Comparison of ENCODE assay signal across 2 cellular contexts in genomic region chr7:831596-832291, GRCh38.
A peak's percentile ranks its signal among the peaks of the same experiment; 100 is the strongest.
TF ChIP-seq lines count a peak whose summit lies in the region.

No MANE protein-coding gene starts in this region.

TF ChIP-seq in HEK293T, 16 proteins besides CTCF, POLR2A, EP300 and RAD21:
- TF ChIP-seq FOXK2 (IDR thresholded peaks at IDR 0.05), result no peak
- TF ChIP-seq, protein P1, sequence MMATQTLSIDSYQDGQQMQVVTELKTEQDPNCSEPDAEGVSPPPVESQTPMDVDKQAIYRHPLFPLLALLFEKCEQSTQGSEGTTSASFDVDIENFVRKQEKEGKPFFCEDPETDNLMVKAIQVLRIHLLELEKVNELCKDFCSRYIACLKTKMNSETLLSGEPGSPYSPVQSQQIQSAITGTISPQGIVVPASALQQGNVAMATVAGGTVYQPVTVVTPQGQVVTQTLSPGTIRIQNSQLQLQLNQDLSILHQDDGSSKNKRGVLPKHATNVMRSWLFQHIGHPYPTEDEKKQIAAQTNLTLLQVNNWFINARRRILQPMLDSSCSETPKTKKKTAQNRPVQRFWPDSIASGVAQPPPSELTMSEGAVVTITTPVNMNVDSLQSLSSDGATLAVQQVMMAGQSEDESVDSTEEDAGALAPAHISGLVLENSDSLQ (IDR thresholded peaks at IDR 0.05), result peak; percentile 66

TF ChIP-seq in K562, 482 proteins besides CTCF, POLR2A, EP300 and RAD21 (continues in another document):
- TF ChIP-seq C11orf30 (IDR thresholded peaks at IDR 0.05; ENCODE audit: low read depth) (0 out of 2 replicates have a peak, but pooled peaks have one; percentile 4), ZFP30 (CRISPR knock-in tag; IDR thresholded peaks at IDR 0.05; ENCODE audit: borderline replicate concordance) (no peak), SMARCE1 (IDR thresholded peaks at IDR 0.05) (peak; percentile 96), HLTF (IDR thresholded peaks at IDR 0.05) (no peak), MBD2 (IDR thresholded peaks at IDR 0.05; ENCODE audit: borderline replicate concordance, low read depth) (peak; percentile 32; the same call in 1 of the 2 replicates), ARID1B (IDR thresholded peaks at IDR 0.05) (peak; percentile 89), VEZF1 (CRISPR knock-in tag; IDR thresholded peaks at IDR 0.05) (peak; percentile 44; the same call in 1 of the 2 replicates), PCBP1 (IDR thresholded peaks at IDR 0.05; ENCODE audit: low read depth, low read length, poor library complexity, severe bottlenecking) (no peak), TAF9B (IDR thresholded peaks at IDR 0.05; ENCODE audit: partially characterized antibody) (no peak), SP2 (IDR thresholded peaks at IDR 0.05; ENCODE audit: extremely low read depth, low read depth, low read length, poor library complexity, severe bottlenecking) (no peak), FOS (IDR thresholded peaks at IDR 0.05; ENCODE audit: extremely low read depth, insufficient read length) (peak; percentile 76), RBM25 (IDR thresholded peaks at IDR 0.05; ENCODE audit: low read depth, low read length, severe bottlenecking) (no peak), KDM1A (IDR thresholded peaks at IDR 0.05) (peak; percentile 76 to 87), ZNF644 (tag; IDR thresholded peaks at IDR 0.05; ENCODE audit: low read depth) (no peak), SOX6 (IDR thresholded peaks at IDR 0.05) (peak; percentile 58), ARID3A (IDR thresholded peaks at IDR 0.05; ENCODE audit: borderline replicate concordance, low read depth, low read length) (no peak), RCOR1 (IDR thresholded peaks at IDR 0.05; ENCODE audit: borderline replicate concordance in 1 of 2, low read depth in 2 of 2, low read length in 2 of 2) (peak in 1 of 2 experiments; percentile 87; a peak in 2 of 4 replicates), XRCC3 (IDR thresholded peaks at IDR 0.05) (no peak), ATF7 (IDR thresholded peaks at IDR 0.05) (peak; percentile 90), ZNF280A (IDR thresholded peaks at IDR 0.05; ENCODE audit: low read depth, partially characterized antibody) (no peak), XRCC5 (IDR thresholded peaks at IDR 0.05; ENCODE audit: low read depth, low read length) (no peak), ZNF280B (CRISPR knock-in tag; IDR thresholded peaks at IDR 0.05) (no peak)
- TF ChIP-seq, protein P2, sequence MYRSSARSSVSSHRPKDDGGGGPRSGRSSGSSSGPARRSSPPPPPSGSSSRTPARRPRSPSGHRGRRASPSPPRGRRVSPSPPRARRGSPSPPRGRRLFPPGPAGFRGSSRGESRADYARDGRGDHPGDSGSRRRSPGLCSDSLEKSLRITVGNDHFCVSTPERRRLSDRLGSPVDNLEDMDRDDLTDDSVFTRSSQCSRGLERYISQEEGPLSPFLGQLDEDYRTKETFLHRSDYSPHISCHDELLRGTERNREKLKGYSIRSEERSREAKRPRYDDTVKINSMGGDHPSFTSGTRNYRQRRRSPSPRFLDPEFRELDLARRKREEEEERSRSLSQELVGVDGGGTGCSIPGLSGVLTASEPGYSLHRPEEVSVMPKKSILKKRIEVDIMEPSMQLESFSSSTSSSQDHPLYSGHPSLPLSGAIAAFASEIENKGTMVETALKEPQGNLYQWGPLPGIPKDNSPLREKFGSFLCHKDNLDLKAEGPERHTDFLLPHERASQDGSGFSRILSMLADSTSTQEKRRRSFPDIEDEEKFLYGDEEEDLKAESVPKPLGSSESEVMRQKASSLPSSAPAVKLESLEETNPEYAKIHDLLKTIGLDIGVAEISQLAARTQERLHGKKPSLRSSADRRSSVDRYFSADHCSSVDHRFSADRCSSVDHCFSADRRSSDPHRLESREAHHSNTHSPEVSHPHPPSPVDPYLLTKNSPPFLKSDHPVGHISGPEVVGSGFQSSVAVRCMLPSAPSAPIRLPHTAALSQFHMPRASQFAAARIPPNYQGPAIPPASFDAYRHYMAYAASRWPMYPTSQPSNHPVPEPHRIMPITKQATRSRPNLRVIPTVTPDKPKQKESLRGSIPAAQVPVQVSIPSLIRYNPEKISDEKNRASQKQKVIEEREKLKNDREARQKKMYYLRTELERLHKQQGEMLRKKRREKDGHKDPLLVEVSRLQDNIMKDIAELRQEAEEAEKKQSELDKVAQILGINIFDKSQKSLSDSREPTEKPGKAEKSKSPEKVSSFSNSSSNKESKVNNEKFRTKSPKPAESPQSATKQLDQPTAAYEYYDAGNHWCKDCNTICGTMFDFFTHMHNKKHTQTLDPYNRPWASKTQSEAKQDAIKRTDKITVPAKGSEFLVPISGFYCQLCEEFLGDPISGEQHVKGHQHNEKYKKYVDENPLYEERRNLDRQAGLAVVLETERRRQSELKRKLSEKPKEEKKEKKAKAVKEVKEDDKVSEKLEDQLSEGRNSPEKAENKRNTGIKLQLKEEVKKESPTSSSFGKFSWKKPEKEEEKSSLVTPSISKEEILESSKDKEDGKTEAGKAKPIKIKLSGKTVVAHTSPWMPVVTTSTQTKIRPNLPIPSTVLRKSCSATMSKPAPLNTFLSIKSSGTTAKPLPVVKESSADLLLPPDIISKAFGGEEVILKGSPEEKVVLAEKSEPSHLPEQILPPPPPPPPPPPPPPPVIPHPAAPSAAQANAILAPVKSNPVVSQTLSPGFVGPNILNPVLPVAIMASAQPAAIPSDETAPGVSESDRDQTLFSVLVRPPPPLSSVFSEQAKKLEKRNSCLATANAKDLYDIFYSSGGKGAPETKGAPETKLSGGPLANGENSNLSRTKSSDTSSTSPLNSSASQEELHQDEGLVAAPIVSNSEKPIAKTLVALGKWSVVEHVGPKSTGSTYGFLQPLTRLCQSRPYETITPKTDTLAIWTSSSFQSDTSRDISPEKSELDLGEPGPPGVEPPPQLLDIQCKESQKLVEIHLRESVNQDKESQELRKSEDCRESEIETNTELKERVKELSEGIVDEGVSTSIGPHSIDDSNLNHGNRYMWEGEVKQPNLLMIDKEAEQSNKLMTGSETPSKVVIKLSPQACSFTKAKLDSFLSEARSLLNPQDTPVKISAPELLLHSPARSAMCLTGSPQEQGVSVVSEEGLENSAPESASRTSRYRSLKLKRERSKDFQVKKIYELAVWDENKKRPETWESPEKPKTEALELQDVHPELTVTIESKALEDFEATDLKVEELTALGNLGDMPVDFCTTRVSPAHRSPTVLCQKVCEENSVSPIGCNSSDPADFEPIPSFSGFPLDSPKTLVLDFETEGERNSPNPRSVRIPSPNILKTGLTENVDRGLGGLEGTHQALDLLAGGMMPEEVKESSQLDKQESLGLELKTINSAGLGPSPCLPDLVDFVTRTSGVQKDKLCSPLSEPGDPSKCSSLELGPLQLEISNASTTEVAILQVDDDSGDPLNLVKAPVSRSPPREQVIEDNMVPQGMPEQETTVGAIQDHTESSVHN (IDR thresholded peaks at IDR 0.05; ENCODE audit: borderline replicate concordance in 1 of 2, low read depth in 1 of 2), result peak in 1 of 2 experiments; percentile 59; a peak in 2 of 4 replicates
- TF ChIP-seq, protein P3, sequence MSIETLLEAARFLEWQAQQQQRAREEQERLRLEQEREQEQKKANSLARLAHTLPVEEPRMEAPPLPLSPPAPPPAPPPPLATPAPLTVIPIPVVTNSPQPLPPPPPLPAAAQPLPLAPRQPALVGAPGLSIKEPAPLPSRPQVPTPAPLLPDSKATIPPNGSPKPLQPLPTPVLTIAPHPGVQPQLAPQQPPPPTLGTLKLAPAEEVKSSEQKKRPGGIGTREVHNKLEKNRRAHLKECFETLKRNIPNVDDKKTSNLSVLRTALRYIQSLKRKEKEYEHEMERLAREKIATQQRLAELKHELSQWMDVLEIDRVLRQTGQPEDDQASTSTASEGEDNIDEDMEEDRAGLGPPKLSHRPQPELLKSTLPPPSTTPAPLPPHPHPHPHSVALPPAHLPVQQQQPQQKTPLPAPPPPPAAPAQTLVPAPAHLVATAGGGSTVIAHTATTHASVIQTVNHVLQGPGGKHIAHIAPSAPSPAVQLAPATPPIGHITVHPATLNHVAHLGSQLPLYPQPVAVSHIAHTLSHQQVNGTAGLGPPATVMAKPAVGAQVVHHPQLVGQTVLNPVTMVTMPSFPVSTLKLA (conservative IDR thresholded peaks at IDR 0.05), result peak; percentile 41 to 48; a peak in 3 of 4 replicates
- TF ChIP-seq, protein P1 (IDR thresholded peaks at IDR 0.05), result peak; percentile 77
- TF ChIP-seq, protein P4, sequence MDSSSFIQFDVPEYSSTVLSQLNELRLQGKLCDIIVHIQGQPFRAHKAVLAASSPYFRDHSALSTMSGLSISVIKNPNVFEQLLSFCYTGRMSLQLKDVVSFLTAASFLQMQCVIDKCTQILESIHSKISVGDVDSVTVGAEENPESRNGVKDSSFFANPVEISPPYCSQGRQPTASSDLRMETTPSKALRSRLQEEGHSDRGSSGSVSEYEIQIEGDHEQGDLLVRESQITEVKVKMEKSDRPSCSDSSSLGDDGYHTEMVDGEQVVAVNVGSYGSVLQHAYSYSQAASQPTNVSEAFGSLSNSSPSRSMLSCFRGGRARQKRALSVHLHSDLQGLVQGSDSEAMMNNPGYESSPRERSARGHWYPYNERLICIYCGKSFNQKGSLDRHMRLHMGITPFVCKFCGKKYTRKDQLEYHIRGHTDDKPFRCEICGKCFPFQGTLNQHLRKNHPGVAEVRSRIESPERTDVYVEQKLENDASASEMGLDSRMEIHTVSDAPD (CRISPR knock-in tag; IDR thresholded peaks at IDR 0.05), result no peak
- TF ChIP-seq, protein P5, sequence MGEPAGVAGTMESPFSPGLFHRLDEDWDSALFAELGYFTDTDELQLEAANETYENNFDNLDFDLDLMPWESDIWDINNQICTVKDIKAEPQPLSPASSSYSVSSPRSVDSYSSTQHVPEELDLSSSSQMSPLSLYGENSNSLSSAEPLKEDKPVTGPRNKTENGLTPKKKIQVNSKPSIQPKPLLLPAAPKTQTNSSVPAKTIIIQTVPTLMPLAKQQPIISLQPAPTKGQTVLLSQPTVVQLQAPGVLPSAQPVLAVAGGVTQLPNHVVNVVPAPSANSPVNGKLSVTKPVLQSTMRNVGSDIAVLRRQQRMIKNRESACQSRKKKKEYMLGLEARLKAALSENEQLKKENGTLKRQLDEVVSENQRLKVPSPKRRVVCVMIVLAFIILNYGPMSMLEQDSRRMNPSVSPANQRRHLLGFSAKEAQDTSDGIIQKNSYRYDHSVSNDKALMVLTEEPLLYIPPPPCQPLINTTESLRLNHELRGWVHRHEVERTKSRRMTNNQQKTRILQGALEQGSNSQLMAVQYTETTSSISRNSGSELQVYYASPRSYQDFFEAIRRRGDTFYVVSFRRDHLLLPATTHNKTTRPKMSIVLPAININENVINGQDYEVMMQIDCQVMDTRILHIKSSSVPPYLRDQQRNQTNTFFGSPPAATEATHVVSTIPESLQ (CRISPR knock-in tag; IDR thresholded peaks at IDR 0.05), result no peak
